ENCODE assay signal across 11 cellular contexts in the genomic region with DNA sequence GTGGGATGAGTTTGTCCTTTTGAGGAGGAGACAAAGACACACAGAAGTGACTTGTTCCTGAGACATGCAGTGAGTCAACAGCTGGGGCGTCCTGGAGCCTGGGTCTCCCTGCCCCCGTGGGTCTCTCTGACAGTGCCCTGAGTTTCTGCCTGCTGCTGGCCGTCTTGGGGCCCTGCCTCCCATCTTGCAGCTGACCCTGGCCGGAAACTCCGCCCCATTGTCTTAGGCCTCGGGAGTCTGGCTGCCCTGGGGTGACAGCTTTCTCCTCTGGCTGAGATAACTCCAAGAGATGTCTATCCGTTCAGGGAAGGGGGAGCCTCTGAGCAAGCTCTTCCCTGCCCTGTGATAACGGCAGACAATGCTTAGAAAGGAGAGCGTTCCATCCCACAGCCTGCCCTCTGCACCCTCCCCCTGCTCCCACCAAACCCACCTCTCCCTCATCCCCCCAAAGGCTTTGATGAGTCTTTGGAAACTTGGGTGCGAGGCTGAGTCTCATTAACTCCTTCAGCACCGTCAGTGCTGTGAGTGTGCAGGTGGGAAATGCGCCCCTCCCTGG.
DNase-seq lines count a peak whose midpoint lies in the region; ATAC-seq and TF ChIP-seq lines count a peak whose summit lies in the region.
"Had no signal": no experiment of that assay in that cellular context is flagged by ENCODE, and none has a peak within 500 bp of the region (broad histone marks: within the 10 kb centered on the region; RNA-seq: fewer than 3 reads in every experiment).

No MANE protein-coding gene starts in this region.

- H3K4me3 ChIP-seq in body of pancreas (no peak overlapping the region), smooth muscle cell (no peak overlapping the region)

- H3K9me3 ChIP-seq in body of pancreas, result no peaks in the 10 kb centered on the region
- H3K9me3 ChIP-seq in smooth muscle cell (replicated peaks; ENCODE audit: low read depth), result no peaks in the 10 kb centered on the region

- H3K27me3 ChIP-seq in body of pancreas, result no peaks in the 10 kb centered on the region
- no peaks in the 10 kb centered on the region for H3K27me3 ChIP-seq in smooth muscle cell (ENCODE audit: low read depth)

- WGBS in body of pancreas, 2 donors, result 52 to 60% methylated on average over 12 of the region's 12 CpGs
- WGBS in smooth muscle cell (ENCODE audit: low lambda C conversion rate), result 11% methylated on average over 12 of the region's 12 CpGs

- DNase-seq in HT-29 (ENCODE audit: low spot score) (peak; percentile 58), body of pancreas (peak in 1 of 4 donors; percentile 7), iPS-NIHi11 (ENCODE audit: low spot score) (peak; percentile 68), smooth muscle cell (lab: John Stamatoyannopoulos, UW; ENCODE audit: unreplicated experiment) (no peak)
- DNase-seq in stimulated activated naive CD4-positive, alpha-beta T cell treated with Interleukin-2 at 50 U/mL for 16 hours (lab: John Stamatoyannopoulos, UW), result no peak
- DNase-seq: activated CD4-positive, CD25-positive, alpha-beta regulatory T cell; naive B cell had no signal

- no peaks in the 10 kb centered on the region for H3K79me2 ChIP-seq in smooth muscle cell (ENCODE audit: low read depth)

- H3K4me2 ChIP-seq in smooth muscle cell, result peak overlapping the region; percentile 41

- H3K27ac ChIP-seq in body of pancreas (no peak overlapping the region), smooth muscle cell (ENCODE audit: low read depth) (peak overlapping the region; percentile 83)

- no peak overlapping the region for H3K9ac ChIP-seq in smooth muscle cell (ENCODE audit: low read depth)

- no peaks in the 10 kb centered on the region for H3F3A ChIP-seq in smooth muscle cell (ENCODE audit: low read depth)

- ATAC-seq in body of pancreas (peak; percentile 49), GM21390 (IDR thresholded peaks at IDR 0.05; ENCODE audit: unreplicated experiment) (no peak), GM19397 (IDR thresholded peaks at IDR 0.05; ENCODE audit: unreplicated experiment) (no peak), GM18870 (IDR thresholded peaks at IDR 0.05; ENCODE audit: unreplicated experiment) (no peak)
- ATAC-seq: stimulated activated memory B cell treated with anti-CD40 and anti-IgM and Interleukin-4, amounts not matched to agents 10 μg/mL and 1 μg/mL and 100 μg/mL, for 72 hours had no signal

- no peaks in the 10 kb centered on the region for H4K20me1 ChIP-seq in smooth muscle cell (ENCODE audit: low read depth)

- no peaks in the 10 kb centered on the region for H3K4me1 ChIP-seq in body of pancreas
- H3K4me1 ChIP-seq in smooth muscle cell (ENCODE audit: low read depth), result peaks cover 15% of the 10 kb centered on the region

- no peaks in the 10 kb centered on the region for H3K36me3 ChIP-seq in body of pancreas (replicated peaks in 1 of 2; ENCODE audit: insufficient read depth in 1 of 2, low read depth in 2 of 2)
- H3K36me3 ChIP-seq in smooth muscle cell (ENCODE audit: low read depth), result no peaks in the 10 kb centered on the region

- TF ChIP-seq CTCF in body of pancreas (IDR thresholded peaks at IDR 0.05), result no peak
- TF ChIP-seq CTCF in smooth muscle cell (IDR thresholded peaks at IDR 0.05; ENCODE audit: borderline replicate concordance, insufficient read depth, poor library complexity, severe bottlenecking), result no peak

- no peak for TF ChIP-seq POLR2A in body of pancreas (IDR thresholded peaks at IDR 0.05)

- H2AFZ ChIP-seq in smooth muscle cell (ENCODE audit: low read depth), result no peak overlapping the region

- intact Hi-C loops in body of pancreas (cut with DNase I), result no loop called here

Comparison
In these comparisons a context has a peak if more than half of its experiments do, and no peak if none do; other contexts are left out.
1. DNase-seq: peak in HT-29 (single experiment) and iPS-NIHi11 (single experiment); none in smooth muscle cell (single experiment) and stimulated activated naive CD4-positive, alpha-beta T cell treated with Interleukin-2 at 50 U/mL for 16 hours (single experiment).